In genomic region chr1:156583821-156584622, GRCh38 we compare ENCODE assay signal across 8 cellular contexts. TPM values are rescaled to one million over a fixed set of nuclear protein-coding genes. Genes with fewer than 3 reads are reported as not detected.
A peak's percentile ranks its signal among the peaks of the same experiment; 100 is the strongest.
DNase-seq lines count a peak whose midpoint lies in the region; ATAC-seq and TF ChIP-seq lines count a peak whose summit lies in the region.

No MANE protein-coding gene starts in this region.

- H3K79me2 ChIP-seq in SU-DHL-6 (ENCODE audit: insufficient read depth, low read length) = no peaks in the 10 kb centered on the region

- H3K36me3 Mint-ChIP-seq in activated naive CD8-positive, alpha-beta T cell treated with anti-CD3 and anti-CD28 coated beads, Interleukin-2, amount 10 ng/mL, durations not matched to agents 7 days and 5 days = peaks cover 5% of the 10 kb centered on the region

- peak overlapping the region; percentile 16 for H3K4me2 ChIP-seq in SU-DHL-6 (ENCODE audit: low read depth, low read length, poor library complexity, severe bottlenecking)

- no peaks in the 10 kb centered on the region for H3K27me3 Mint-ChIP-seq in activated naive CD8-positive, alpha-beta T cell treated with anti-CD3 and anti-CD28 coated beads, Interleukin-2, amount 10 ng/mL, durations not matched to agents 7 days and 5 days

- no peaks in the 10 kb centered on the region for H3F3A ChIP-seq in SU-DHL-6 (ENCODE audit: insufficient read depth)

- ATAC-seq in activated naive CD8-positive, alpha-beta T cell treated with anti-CD3 and anti-CD28 coated beads, Interleukin-2, amount 10 ng/mL, durations not matched to agents 7 days and 5 days (ENCODE audit: low read depth) = no peak
- ATAC-seq in left ventricle myocardium superior = peak; percentile 58
- ATAC-seq in GM19397 (IDR thresholded peaks at IDR 0.05; ENCODE audit: unreplicated experiment) = no peak
- ATAC-seq in GM21619 (IDR thresholded peaks at IDR 0.05; ENCODE audit: unreplicated experiment) = no peak

- no peaks in the 10 kb centered on the region for H3K27me3 ChIP-seq in SU-DHL-6 (ENCODE audit: low read length)

- no peak overlapping the region for H3K27ac ChIP-seq in SU-DHL-6 (ENCODE audit: low read depth, low read length)

- H3K9ac ChIP-seq in SU-DHL-6 (ENCODE audit: low read length) = no peak overlapping the region

- H3K9me3 ChIP-seq in SU-DHL-6 (ENCODE audit: insufficient read depth, low read length) = no peaks in the 10 kb centered on the region

- peak; percentile 85 for TF ChIP-seq CTCF in GM10248 (IDR thresholded peaks at IDR 0.05; ENCODE audit: control extremely low read depth, extremely low read depth, low read depth, missing control alignments)
- peak; percentile 32 for TF ChIP-seq CTCF in SU-DHL-6 (IDR thresholded peaks at IDR 0.05; ENCODE audit: insufficient read depth, low read length, poor library complexity, severe bottlenecking)

- peak; percentile 85 for DNase-seq in GM10248 (ENCODE audit: extremely low spot score)
- peak; percentile 60 for DNase-seq in NCI-H1417 treated with DMSO at 0.1 percent for 48 hours (lab: John Stamatoyannopoulos, UW)
- DNase-seq in activated naive CD8-positive, alpha-beta T cell treated with anti-CD3 and anti-CD28 coated beads, Interleukin-2, amount 10 ng/mL, durations not matched to agents 7 days and 5 days = peak; percentile 47
- peak; percentile 37 for DNase-seq in left ventricle myocardium superior
- DNase-seq in retina = peak; percentile 77

- H3K9me2 ChIP-seq in SU-DHL-6 (replicated peaks; ENCODE audit: insufficient read depth, low read length) = no peaks in the 10 kb centered on the region

- H3K36me3 ChIP-seq in SU-DHL-6 (ENCODE audit: low read length) = no peaks in the 10 kb centered on the region

- H3K27ac Mint-ChIP-seq in activated naive CD8-positive, alpha-beta T cell treated with anti-CD3 and anti-CD28 coated beads, Interleukin-2, amount 10 ng/mL, durations not matched to agents 7 days and 5 days = peak overlapping the region; percentile 99

- H2AFZ ChIP-seq in SU-DHL-6 (ENCODE audit: low read depth, low read length, severe bottlenecking) = no peak overlapping the region

- no peaks in the 10 kb centered on the region for H3K9me3 Mint-ChIP-seq in activated naive CD8-positive, alpha-beta T cell treated with anti-CD3 and anti-CD28 coated beads, Interleukin-2, amount 10 ng/mL, durations not matched to agents 7 days and 5 days

- H3K4me3 ChIP-seq in SU-DHL-6 (ENCODE audit: insufficient read depth, low read length, poor library complexity, severe bottlenecking) = no peak overlapping the region

- H3K4me3 Mint-ChIP-seq in activated naive CD8-positive, alpha-beta T cell treated with anti-CD3 and anti-CD28 coated beads, Interleukin-2, amount 10 ng/mL, durations not matched to agents 7 days and 5 days = peak overlapping the region; percentile 98

- intact Hi-C loops in left ventricle myocardium superior (cut with micrococcal nuclease) = loop anchor here (2.0 kb wide), 1 partner anchor 25 kb away; no protein-coding TSS in a partner anchor

- H3K4me1 Mint-ChIP-seq in activated naive CD8-positive, alpha-beta T cell treated with anti-CD3 and anti-CD28 coated beads, Interleukin-2, amount 10 ng/mL, durations not matched to agents 7 days and 5 days = peaks cover 23% of the 10 kb centered on the region

- CTCF ChIA-PET in GM10248 (lab: Yijun Ruan, JAX) = interaction anchor here (2.0 kb wide), 1 partner anchor 10 kb away, joined by 4 read pairs; no protein-coding TSS in a partner anchor

- POLR2A ChIA-PET in GM10248 (lab: Yijun Ruan, JAX) = no interaction called here
- POLR2A ChIA-PET in activated naive CD8-positive, alpha-beta T cell treated with anti-CD3 and anti-CD28 coated beads, Interleukin-2, amount 10 ng/mL, durations not matched to agents 7 days and 5 days (lab: Charles Lee) = no interaction called here

- no peaks in the 10 kb centered on the region for H4K20me1 ChIP-seq in SU-DHL-6 (ENCODE audit: low read depth, low read length)

RNA-seq across cellular contexts. Expression of gene TTC24, which starts 4.5 kb away (rescaled TPM):
- 10 to 100 TPM; 22.7 to 24.1 TPM for total RNA-seq in activated naive CD8-positive, alpha-beta T cell treated with anti-CD3 and anti-CD28 coated beads, Interleukin-2, amount 10 ng/mL, durations not matched to agents 7 days and 5 days
- total RNA-seq in left ventricle myocardium superior = not detected

RNA-seq across cellular contexts. Expression of gene NAXE, which starts 7.6 kb away (rescaled TPM):
- total RNA-seq in activated naive CD8-positive, alpha-beta T cell treated with anti-CD3 and anti-CD28 coated beads, Interleukin-2, amount 10 ng/mL, durations not matched to agents 7 days and 5 days = 10 to 100 TPM; 53.8 TPM
- total RNA-seq in left ventricle myocardium superior = 123 TPM

RNA-seq across cellular contexts. Expression of gene IQGAP3, which starts 11.7 kb away (rescaled TPM):
- total RNA-seq in activated naive CD8-positive, alpha-beta T cell treated with anti-CD3 and anti-CD28 coated beads, Interleukin-2, amount 10 ng/mL, durations not matched to agents 7 days and 5 days = 10 to 100 TPM; 26.1 to 30.3 TPM
- total RNA-seq in left ventricle myocardium superior = 0.42 TPM

RNA-seq across cellular contexts. Expression of gene GPATCH4, which starts 17.3 kb away (rescaled TPM):
- total RNA-seq in activated naive CD8-positive, alpha-beta T cell treated with anti-CD3 and anti-CD28 coated beads, Interleukin-2, amount 10 ng/mL, durations not matched to agents 7 days and 5 days = 10 to 100 TPM; 29.7 to 31.1 TPM
- total RNA-seq in left ventricle myocardium superior = 14.1 TPM

RNA-seq across cellular contexts. Expression of gene HAPLN2, which starts 35.2 kb away (rescaled TPM):
- total RNA-seq in activated naive CD8-positive, alpha-beta T cell treated with anti-CD3 and anti-CD28 coated beads, Interleukin-2, amount 10 ng/mL, durations not matched to agents 7 days and 5 days = under 1 TPM in 1 of 2 experiments, not detected in 1; 0.17 TPM
- 1.5 TPM for total RNA-seq in left ventricle myocardium superior

Comparison
In these comparisons a context has a peak if more than half of its experiments do, and no peak if none do; other contexts are left out.
1. RNA of gene TTC24, which starts 4.5 kb away (total RNA-seq): 22.7 to 24.1 TPM in activated naive CD8-positive, alpha-beta T cell treated with anti-CD3 and anti-CD28 coated beads, Interleukin-2, amount 10 ng/mL, durations not matched to agents 7 days and 5 days; not detected in left ventricle myocardium superior (single experiment); every median in the first group is over 10 times any median in the second.
2. RNA of gene IQGAP3, which starts 11.7 kb away (total RNA-seq): 26.1 to 30.3 TPM in activated naive CD8-positive, alpha-beta T cell treated with anti-CD3 and anti-CD28 coated beads, Interleukin-2, amount 10 ng/mL, durations not matched to agents 7 days and 5 days; 0.42 TPM in left ventricle myocardium superior (single experiment); every median in the first group is over 10 times any median in the second.
3. Peak in every context shown above with its lines, with median percentiles within 50 percentile points of each other: DNase-seq.